5 cellular contexts compared by ENCODE assay signal in the genomic region with DNA sequence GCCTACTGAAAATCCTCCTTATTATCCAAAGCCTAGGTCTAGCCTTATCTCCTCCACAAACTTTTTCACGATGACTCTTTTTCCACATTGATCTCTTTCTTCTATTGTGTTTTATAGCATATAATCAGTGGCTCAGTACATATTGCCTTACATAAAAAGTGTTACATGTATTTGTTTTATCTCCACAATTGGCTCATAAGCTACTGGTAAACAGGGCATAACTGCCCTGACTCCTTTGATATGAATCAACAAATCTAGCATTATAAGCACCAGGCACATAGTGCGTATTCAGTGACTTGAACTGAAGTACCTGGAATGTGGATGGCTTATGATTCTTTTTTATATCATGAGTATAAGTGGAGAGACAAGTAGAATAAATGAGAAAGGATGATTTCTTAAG.
"Had no signal": no experiment of that assay in that cellular context is flagged by ENCODE, and none has a peak within 500 bp of the region (broad histone marks: within the 10 kb centered on the region; RNA-seq: fewer than 3 reads in every experiment).

No MANE protein-coding gene starts in this region.

- DNase-seq: IMR-90 had no signal

- H3K27ac ChIP-seq: HL-60 had no signal

- H3K36me3 Mint-ChIP-seq: IgD-negative memory B cell had no signal

- H3K27ac Mint-ChIP-seq: IgD-negative memory B cell had no signal

- H3K4me3 Mint-ChIP-seq: IgD-negative memory B cell had no signal

- ATAC-seq: HepG2, K562 had no signal

- H3K4me3 ChIP-seq: K562 had no signal

- H3K4me1 Mint-ChIP-seq: IgD-negative memory B cell had no signal
